1 cellular context compared by ENCODE assay signal in genomic region chr18:48934708-48935432, GRCh38.
TF ChIP-seq lines count a peak whose summit lies in the region.

No MANE protein-coding gene starts in this region.

TF ChIP-seq in GM12878, 131 proteins besides CTCF, POLR2A, EP300 and RAD21 (continued from another document):
- TF ChIP-seq GATAD2B (conservative IDR thresholded peaks at IDR 0.05; ENCODE audit: low read depth), result peak; percentile 67
